8 cellular contexts compared by ENCODE assay signal in genomic region chr15:98881526-98882517, GRCh38.
DNase-seq lines count a peak whose midpoint lies in the region; ATAC-seq and TF ChIP-seq lines count a peak whose summit lies in the region.

No MANE protein-coding gene starts in this region.

- peaks cover 14% of the 10 kb centered on the region for H3K4me1 Mint-ChIP-seq in activated naive CD4-positive, alpha-beta T cell treated with anti-CD3 and anti-CD28 coated beads for 36 hours (ENCODE audit: low read depth)
- peaks cover 71% of the 10 kb centered on the region for H3K4me1 Mint-ChIP-seq in brain

- H3K9me3 ChIP-seq in HCT116 (ENCODE audit: control insufficient read depth in 1 of 2, insufficient read depth in 1 of 2, low read depth in 1 of 2, low read length in 2 of 2) (no peaks in the 10 kb centered on the region), lower lobe of right lung (no peaks in the 10 kb centered on the region)

- ATAC-seq in HCT116 (peak; percentile 84), lower lobe of right lung (peak; percentile 80)

- no peaks in the 10 kb centered on the region for H3K79me2 ChIP-seq in HCT116 (ENCODE audit: insufficient read depth, low read length)

- H2AFZ ChIP-seq in HCT116 (ENCODE audit: low read depth, low read length, poor library complexity, severe bottlenecking) = no peak overlapping the region

- BruUV-seq in HCT116 (replicated peaks; lab: Mats Ljungman, UMichigan) = no TSS peak

- H3K27ac ChIP-seq in HCT116 (ENCODE audit: low read depth, low read length) = no peak overlapping the region
- no peak overlapping the region for H3K27ac ChIP-seq in lower lobe of right lung
- no peak overlapping the region for H3K27ac ChIP-seq in substantia nigra (ENCODE audit: low read depth, low read length, poor library complexity, severe bottlenecking)

- H3K9me3 Mint-ChIP-seq in activated naive CD4-positive, alpha-beta T cell treated with anti-CD3 and anti-CD28 coated beads for 36 hours = no peaks in the 10 kb centered on the region
- no peaks in the 10 kb centered on the region for H3K9me3 Mint-ChIP-seq in brain

- no peaks in the 10 kb centered on the region; a peak in 1 of 4 replicates for H3K4me1 ChIP-seq in HCT116 (ENCODE audit: control insufficient read depth in 1 of 2, insufficient read depth in 2 of 2, low read length in 2 of 2)
- peaks cover 14% of the 10 kb centered on the region for H3K4me1 ChIP-seq in lower lobe of right lung

- H3K27me3 Mint-ChIP-seq in activated naive CD4-positive, alpha-beta T cell treated with anti-CD3 and anti-CD28 coated beads for 36 hours (ENCODE audit: low read depth) = no peaks in the 10 kb centered on the region
- peaks cover 6% of the 10 kb centered on the region for H3K27me3 Mint-ChIP-seq in brain

- peak; percentile 51 to 68 (median 66); a peak in 5 of 6 replicates for TF ChIP-seq CTCF in HCT116 (IDR thresholded peaks at IDR 0.05 in 2 of 3, conservative IDR thresholded peaks at IDR 0.05 in 1 of 3; ENCODE audit: borderline replicate concordance in 1 of 3, insufficient read depth in 1 of 3, low read depth in 2 of 3, low read length in 2 of 3)
- peak; percentile 58 to 68 for TF ChIP-seq CTCF in brain (conservative IDR thresholded peaks at IDR 0.05)
- TF ChIP-seq CTCF in lower lobe of right lung (IDR thresholded peaks at IDR 0.05) = peak; percentile 64

- intact Hi-C loops in activated naive CD4-positive, alpha-beta T cell treated with anti-CD3 and anti-CD28 coated beads for 36 hours (cut with micrococcal nuclease) = loop anchor here (1.0 kb wide), 4 partner anchors 103 to 440 kb away; no protein-coding TSS in a partner anchor
- intact Hi-C loops in HCT116 (cut with micrococcal nuclease) = loop anchor here (2.0 to 10.0 kb wide), 2 partner anchors 101 to 367 kb away; no protein-coding TSS in a partner anchor
- intact Hi-C loops in lower lobe of right lung (cut with DNase I) = no loop called here

- H3K27me3 ChIP-seq in HCT116 (ENCODE audit: insufficient read depth, low read length) (no peaks in the 10 kb centered on the region), lower lobe of right lung (ENCODE audit: low read depth) (no peaks in the 10 kb centered on the region)

- RAD21 ChIA-PET in HCT116 (lab: Charles Lee; ENCODE audit: low non-redundant PET in 1 of 2, low total read pairs in 2 of 2, uncharacterized antibody in 2 of 2, unreplicated experiment in 2 of 2) = interaction anchor here in 1 of 2 experiments (0.6 to 0.8 kb wide), 2 partner anchors 8 to 31 kb away, joined by 3 read pairs; no protein-coding TSS in a partner anchor

- no peak for TF ChIP-seq POLR2A in HCT116 (IDR thresholded peaks at IDR 0.05; ENCODE audit: borderline replicate concordance, extremely low read depth, insufficient read depth, insufficient read length)

- H3K36me3 ChIP-seq in HCT116 (ENCODE audit: control insufficient read depth in 1 of 2, insufficient read depth in 2 of 2, low read length in 2 of 2) = no peaks in the 10 kb centered on the region
- no peaks in the 10 kb centered on the region for H3K36me3 ChIP-seq in lower lobe of right lung

- H3K4me3 ChIP-seq in HCT116 (replicated peaks in 1 of 2; ENCODE audit: low read depth in 1 of 2, low read length in 2 of 2) (no peak overlapping the region), lower lobe of right lung (no peak overlapping the region)

- H3K4me2 ChIP-seq in HCT116 (ENCODE audit: low read length) = no peak overlapping the region

- H3K4me3 Mint-ChIP-seq in activated naive CD4-positive, alpha-beta T cell treated with anti-CD3 and anti-CD28 coated beads for 36 hours = no peak overlapping the region
- no peak overlapping the region for H3K4me3 Mint-ChIP-seq in brain

- CTCF ChIA-PET in activated naive CD4-positive, alpha-beta T cell treated with anti-CD3 and anti-CD28 coated beads for 36 hours (lab: Charles Lee) = interaction anchor here (0.6 to 3.6 kb wide), 36 partner anchors 9 to 888 kb away, joined by 3 to 46 read pairs (median 3); no protein-coding TSS in a partner anchor
- CTCF ChIA-PET in HCT116 (lab: Charles Lee) = interaction anchor here (0.8 to 3.2 kb wide), 12 partner anchors 8 to 363 kb away, joined by 3 to 22 read pairs (median 4); no protein-coding TSS in a partner anchor

- POLR2A ChIA-PET in HCT116 (lab: Charles Lee) = interaction anchor here (0.8 kb wide), 1 partner anchor 439 kb away, joined by 3 read pairs; no protein-coding TSS in a partner anchor

- DNase-seq in activated naive CD4-positive, alpha-beta T cell treated with anti-CD3 and anti-CD28 coated beads for 36 hours = peak; percentile 23
- no peak for DNase-seq in activated naive CD4-positive, alpha-beta T cell (lab: John Stamatoyannopoulos, UW)
- DNase-seq in HCT116 (ENCODE audit: low read depth, low spot score) (peak; percentile 31), NCI-H526 treated with DMSO at 0.1 percent for 48 hours (lab: John Stamatoyannopoulos, UW) (peak; percentile 35), lower lobe of right lung (no peak), epidermal melanocyte (ENCODE audit: insufficient read length, low spot score) (no peak), substantia nigra (lab: John Stamatoyannopoulos, UW) (no peak)

- TF ChIP-seq RAD21 in HCT116 (IDR thresholded peaks at IDR 0.05; ENCODE audit: low read depth) = peak; percentile 76

- H3K27ac Mint-ChIP-seq in activated naive CD4-positive, alpha-beta T cell treated with anti-CD3 and anti-CD28 coated beads for 36 hours = peak overlapping the region; percentile 25
- H3K27ac Mint-ChIP-seq in brain = peak overlapping the region in 4 of 5 experiments; percentile 39 to 78 (median 73)

- H4K20me1 ChIP-seq in HCT116 (ENCODE audit: insufficient read depth) = no peaks in the 10 kb centered on the region

- H3K36me3 Mint-ChIP-seq in activated naive CD4-positive, alpha-beta T cell treated with anti-CD3 and anti-CD28 coated beads for 36 hours (ENCODE audit: low read depth) = no peaks in the 10 kb centered on the region
- no peaks in the 10 kb centered on the region for H3K36me3 Mint-ChIP-seq in brain

- no peak overlapping the region for H3K9ac ChIP-seq in HCT116 (ENCODE audit: low read length)

- H3K9me2 ChIP-seq in HCT116 (ENCODE audit: insufficient read depth) = no peaks in the 10 kb centered on the region

TF ChIP-seq in HCT116, 20 proteins besides CTCF, POLR2A, EP300 and RAD21:
- TF ChIP-seq CBX3 (IDR thresholded peaks at IDR 0.05; ENCODE audit: low read depth) = peak; percentile 39; the same call in 1 of the 2 replicates
- no peak for TF ChIP-seq SRF (IDR thresholded peaks at IDR 0.05; ENCODE audit: low read depth)

Comparison
In these comparisons a context has a peak if more than half of its experiments do, and no peak if none do; other contexts are left out.
1. DNase-seq: peak in activated naive CD4-positive, alpha-beta T cell treated with anti-CD3 and anti-CD28 coated beads for 36 hours (single experiment), HCT116 (single experiment) and NCI-H526 treated with DMSO at 0.1 percent for 48 hours (single experiment); none in activated naive CD4-positive, alpha-beta T cell (0 of 4), lower lobe of right lung (single experiment), epidermal melanocyte (single experiment) and substantia nigra (0 of 49).
2. Peak in every context shown above with its lines, with median percentiles within 50 percentile points of each other: CTCF ChIP-seq.